7 cellular contexts compared by ENCODE assay signal in genomic region chr4:9224596-9224995, GRCh38. TPM values are rescaled to one million over a fixed set of nuclear protein-coding genes. Genes with fewer than 3 reads are reported as not detected.
"Had no signal": no experiment of that assay in that cellular context is flagged by ENCODE, and none has a peak within 500 bp of the region (broad histone marks: within the 10 kb centered on the region; RNA-seq: fewer than 3 reads in every experiment).

USP17L13 (plus strand) TSS chr4:9224896; CDS start chr4:9224896, 0 bp downstream.

RNA-seq across cellular contexts. Expression of gene USP17L13, which starts in this region (rescaled TPM):
- total RNA-seq: GM23248, GM23338, H1, H4, H7, H9, HFFc6 had no signal
- polyA plus RNA-seq: GM23248, GM23338, H1 had no signal
